Comparison of ENCODE assay signal across 14 cellular contexts in the genomic region with DNA sequence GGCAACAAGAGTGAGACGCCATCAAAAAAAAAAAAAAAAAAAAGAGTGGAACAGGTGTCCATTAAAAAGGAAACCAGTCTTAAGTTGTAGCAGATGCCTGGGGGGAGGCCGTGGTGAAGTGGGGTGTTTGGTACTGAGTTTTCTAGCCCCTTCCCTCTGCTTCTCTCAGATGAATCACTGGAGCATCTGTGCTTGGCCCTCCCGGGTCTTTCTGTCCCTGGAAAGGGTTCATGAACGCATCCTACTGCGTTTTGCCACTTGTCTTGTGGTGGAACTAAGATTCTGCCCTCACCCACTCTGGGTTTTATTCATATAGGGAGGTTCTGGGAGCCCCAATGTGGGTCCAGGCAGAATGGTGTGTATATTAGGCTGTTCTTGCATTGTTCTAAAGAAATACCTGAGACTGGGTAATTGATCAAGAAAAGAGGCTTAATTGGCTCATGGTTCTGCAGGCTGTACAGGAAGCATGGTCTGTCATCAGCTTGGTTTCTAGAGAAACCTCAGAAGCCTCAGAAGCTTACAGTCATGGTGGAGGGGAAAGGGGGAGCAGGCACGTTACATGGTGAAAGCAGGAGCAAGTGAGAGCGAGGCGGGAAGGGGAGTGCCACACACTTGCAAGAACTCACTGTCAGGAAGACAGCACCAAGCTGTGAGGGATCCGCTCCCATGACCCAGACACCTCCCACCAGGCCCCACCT.
A peak's percentile ranks its signal among the peaks of the same experiment; 100 is the strongest.
DNase-seq lines count a peak whose midpoint lies in the region; ATAC-seq, FAIRE-seq and TF ChIP-seq lines count a peak whose summit lies in the region.
"Had no signal": no experiment of that assay in that cellular context is flagged by ENCODE, and none has a peak within 500 bp of the region (broad histone marks: within the 10 kb centered on the region; RNA-seq: fewer than 3 reads in every experiment).

No MANE protein-coding gene starts in this region.

- H3K27ac ChIP-seq in GM23248 = no peak overlapping the region
- H3K27ac ChIP-seq: body of pancreas, Peyer's patch had no signal

- no peak overlapping the region for H3K4me2 ChIP-seq in GM23248 (ENCODE audit: unreplicated experiment)

- peak overlapping the region; percentile 12 for H3K4me3 Mint-ChIP-seq in T-helper 1 cell treated with Interleukin-12 subunit alpha and Interleukin-12 subunit beta and Interleukin-4 antibody, amounts not matched to agents 30 μg/mL and 1 μg/mL, for 36 hours
- H3K4me3 Mint-ChIP-seq: H9, neural crest cell had no signal

- H3K9me2 ChIP-seq in GM23248 (ENCODE audit: insufficient read depth) = no peaks in the 10 kb centered on the region

- H3K9me3 ChIP-seq in GM23248 (ENCODE audit: low read depth) = no peaks in the 10 kb centered on the region
- H3K9me3 ChIP-seq: body of pancreas, Peyer's patch had no signal

- WGBS in GM23248 (ENCODE audit: low coverage in 1 of 2, low lambda C conversion rate in 2 of 2, missing lambda C conversion rate in 2 of 2), 2 experiments = 72 to 83% methylated on average over 6 to 9 of the region's 9 CpGs

- no peak overlapping the region for H3K9ac ChIP-seq in GM23248

- in situ Hi-C loops in GM23248 (cut with MboI) = no loop called here

- H3K79me2 ChIP-seq in GM23248 (ENCODE audit: insufficient read depth) = no peaks in the 10 kb centered on the region

- H3K4me1 Mint-ChIP-seq in T-helper 1 cell treated with Interleukin-12 subunit alpha and Interleukin-12 subunit beta and Interleukin-4 antibody, amounts not matched to agents 30 μg/mL and 1 μg/mL, for 36 hours (ENCODE audit: low read depth) = peaks cover 17% of the 10 kb centered on the region
- H3K4me1 Mint-ChIP-seq: H9, neural crest cell had no signal

- peak; percentile 72 for FAIRE-seq in GM12891 (lab: Jason Lieb, UNC)
- FAIRE-seq: endometrium had no signal

- no peaks in the 10 kb centered on the region for H3F3A ChIP-seq in GM23248 (ENCODE audit: insufficient read depth)

- no peak for TF ChIP-seq POLR2A in GM12891 (IDR thresholded peaks at IDR 0.05; ENCODE audit: low read depth, low read length)

- peaks cover 7% of the 10 kb centered on the region for H3K36me3 Mint-ChIP-seq in T-helper 1 cell treated with Interleukin-12 subunit alpha and Interleukin-12 subunit beta and Interleukin-4 antibody, amounts not matched to agents 30 μg/mL and 1 μg/mL, for 36 hours (ENCODE audit: low read depth)

- H3K4me3 ChIP-seq in GM23248 = no peak overlapping the region
- H3K4me3 ChIP-seq: body of pancreas, Peyer's patch had no signal

- ATAC-seq in GM19463 (IDR thresholded peaks at IDR 0.05; ENCODE audit: unreplicated experiment) = no peak
- ATAC-seq: body of pancreas had no signal

- H3K9me3 Mint-ChIP-seq in T-helper 1 cell treated with Interleukin-12 subunit alpha and Interleukin-12 subunit beta and Interleukin-4 antibody, amounts not matched to agents 30 μg/mL and 1 μg/mL, for 36 hours = peaks cover 5% of the 10 kb centered on the region

- H3K27me3 Mint-ChIP-seq in T-helper 1 cell treated with Interleukin-12 subunit alpha and Interleukin-12 subunit beta and Interleukin-4 antibody, amounts not matched to agents 30 μg/mL and 1 μg/mL, for 36 hours (ENCODE audit: low read depth) = no peaks in the 10 kb centered on the region

- no peak overlapping the region for H2AFZ ChIP-seq in GM23248

- peak overlapping the region; percentile 29 for H3K27ac Mint-ChIP-seq in T-helper 1 cell treated with Interleukin-12 subunit alpha and Interleukin-12 subunit beta and Interleukin-4 antibody, amounts not matched to agents 30 μg/mL and 1 μg/mL, for 36 hours
- H3K27ac Mint-ChIP-seq: H9 had no signal

- no peaks in the 10 kb centered on the region for H3K36me3 ChIP-seq in GM23248 (ENCODE audit: low read depth)
- H3K36me3 ChIP-seq: Peyer's patch had no signal

- no peaks in the 10 kb centered on the region for H3K4me1 ChIP-seq in GM23248 (ENCODE audit: insufficient read depth)

- peaks cover 22% of the 10 kb centered on the region for H3K27me3 ChIP-seq in GM23248 (replicated peaks; ENCODE audit: insufficient read depth)
- H3K27me3 ChIP-seq: body of pancreas, Peyer's patch had no signal

- no peak for DNase-seq in GM12891 (ENCODE audit: insufficient read length, low spot score)
- DNase-seq in activated naive CD4-positive, alpha-beta T cell treated with anti-CD3 and anti-CD28 coated beads, Interleukin-2, amount 50 U/mL, for 16 hours = peak; percentile 18
- DNase-seq in stimulated activated CD4-positive, alpha-beta T cell treated with anti-CD3 and anti-CD28 coated beads, Interleukin-2, amount 100 ng/mL, for 48 hours = peak; percentile 13 to 29
- no peak for DNase-seq in GM23248
- no peak for DNase-seq in C1 segment of cervical spinal cord (lab: John Stamatoyannopoulos, UW)
- DNase-seq in NCI-H1417 (lab: John Stamatoyannopoulos, UW) = no peak
- DNase-seq: AML-193, body of pancreas, H9, Peyer's patch had no signal

- no peaks in the 10 kb centered on the region for H4K20me1 ChIP-seq in GM23248 (ENCODE audit: insufficient read depth)

TF ChIP-seq in GM12891, 5 proteins besides CTCF, POLR2A, EP300 and RAD21:
- TF ChIP-seq PAX5 (IDR thresholded peaks at IDR 0.05; ENCODE audit: insufficient read depth, low read length, severe bottlenecking) = no peak
- TF ChIP-seq TAF1 (IDR thresholded peaks at IDR 0.05; ENCODE audit: low read depth, low read length) = no peak
- no peak for TF ChIP-seq SPI1 (IDR thresholded peaks at IDR 0.05; ENCODE audit: low read depth, low read length)
- no peak for TF ChIP-seq POU2F2 (IDR thresholded peaks at IDR 0.05; ENCODE audit: low read depth, low read length)
- TF ChIP-seq POLR2AphosphoS5 (IDR thresholded peaks at IDR 0.05; ENCODE audit: low read depth, low read length) = no peak

Comparison
In these comparisons a context has a peak if more than half of its experiments do, and no peak if none do; other contexts are left out.
1. DNase-seq: peak in activated naive CD4-positive, alpha-beta T cell treated with anti-CD3 and anti-CD28 coated beads, Interleukin-2, amount 50 U/mL, for 16 hours (single experiment) and stimulated activated CD4-positive, alpha-beta T cell treated with anti-CD3 and anti-CD28 coated beads, Interleukin-2, amount 100 ng/mL, for 48 hours (2 of 2); none in GM12891 (single experiment), GM23248 (single experiment), C1 segment of cervical spinal cord (0 of 14) and NCI-H1417 (0 of 3).